ENCODE assay signal across 38 cellular contexts in the genomic region with DNA sequence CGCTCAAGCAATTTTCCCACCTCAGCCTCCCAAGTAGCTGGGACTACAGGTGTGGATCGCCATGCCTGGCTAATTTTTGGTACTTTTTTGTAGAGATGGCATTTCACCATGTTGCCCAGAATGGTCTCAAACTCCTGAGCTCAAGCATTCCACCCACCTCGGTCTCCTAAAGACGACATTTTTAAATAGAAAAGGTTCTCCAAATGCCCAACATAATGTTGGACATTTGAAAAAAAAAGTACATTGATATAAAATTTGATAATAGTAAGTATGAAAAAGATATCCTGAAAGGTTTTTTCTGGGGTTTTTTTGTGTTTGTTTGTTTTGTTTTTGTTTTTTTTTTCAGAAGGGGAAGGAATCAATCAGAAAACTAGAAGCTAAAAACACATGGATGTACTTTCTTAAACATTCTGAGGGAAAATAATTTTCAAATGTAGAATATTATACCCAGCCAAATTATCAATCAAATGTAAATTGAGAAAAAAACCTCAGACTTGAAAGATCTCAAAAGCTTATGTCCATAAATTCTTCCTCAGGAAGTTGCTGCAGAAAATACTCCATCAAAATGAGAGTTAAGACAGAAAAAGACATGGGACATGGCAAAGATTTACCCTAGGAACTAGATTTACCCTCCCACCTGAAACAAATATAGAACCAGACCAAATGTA. TPM values are rescaled to one million over a fixed set of nuclear protein-coding genes. Genes with fewer than 3 reads are reported as not detected.
"Had no signal": no experiment of that assay in that cellular context is flagged by ENCODE, and none has a peak within 500 bp of the region (broad histone marks: within the 10 kb centered on the region; RNA-seq: fewer than 3 reads in every experiment).

No MANE protein-coding gene starts in this region.

- H3K27me3 Mint-ChIP-seq: activated B cell treated with CpG ODN at 0.5 μM for 24 hours; activated CD4-positive, alpha-beta memory T cell treated with anti-CD3 and anti-CD28 coated beads, Interleukin-2, amount 10 ng/mL, durations not matched to agents 7 days and 5 days; activated CD4-positive, alpha-beta T cell treated with anti-CD3 and anti-CD28 coated beads, Interleukin-2, amount 10 ng/mL, durations not matched to agents 24 days and 14 days; activated CD8-positive, alpha-beta memory T cell treated with anti-CD3 and anti-CD28 coated beads, Interleukin-2, amount 10 ng/mL, durations not matched to agents 7 days and 5 days; activated naive CD4-positive, alpha-beta T cell treated with anti-CD3 and anti-CD28 coated beads, Interleukin-2, amount 10 ng/mL, durations not matched to agents 7 days and 5 days; central memory CD8-positive, alpha-beta T cell had no signal

- H3K36me3 ChIP-seq: ascending aorta, cardiac muscle cell had no signal

- ATAC-seq: activated CD8-positive, alpha-beta memory T cell treated with anti-CD3 and anti-CD28 coated beads, Interleukin-2, amount 10 ng/mL, durations not matched to agents 7 days and 5 days; activated CD8-positive, alpha-beta T cell treated with anti-CD3 and anti-CD28 coated beads, Interleukin-2, amount 10 ng/mL, durations not matched to agents 7 days and 5 days; activated naive CD8-positive, alpha-beta T cell treated with anti-CD3 and anti-CD28 coated beads, Interleukin-2, amount 50 U/mL, for 24 hours had no signal

- DNase-seq: activated B cell treated with CpG ODN at 0.5 μM for 24 hours; activated CD4-positive, alpha-beta memory T cell treated with anti-CD3 and anti-CD28 coated beads, Interleukin-2, amount 10 ng/mL, durations not matched to agents 7 days and 5 days; activated CD4-positive, alpha-beta T cell treated with anti-CD3 and anti-CD28 coated beads for 4 hours; activated CD4-positive, alpha-beta T cell treated with anti-CD3 and anti-CD28 coated beads, Interleukin-2, amount 10 ng/mL, durations not matched to agents 24 days and 14 days; activated CD4-positive, alpha-beta T cell treated with anti-CD3 and anti-CD28 coated beads, Interleukin-2, amount 50 U/mL, for 1 hour; activated CD4-positive, alpha-beta T cell treated with anti-CD3 and anti-CD28 coated beads, Interleukin-2, amount 50 U/mL, for 4 hours; activated CD4-positive, CD25-positive, alpha-beta regulatory T cell treated with anti-CD3 and anti-CD28 coated beads, Interleukin-2, amount 50 U/mL, for 72 hours; activated CD8-positive, alpha-beta memory T cell treated with anti-CD3 and anti-CD28 coated beads for 24 hours; activated CD8-positive, alpha-beta memory T cell treated with anti-CD3 and anti-CD28 coated beads, Interleukin-2, amount 10 ng/mL, durations not matched to agents 7 days and 5 days; activated CD8-positive, alpha-beta memory T cell treated with anti-CD3 and anti-CD28 coated beads, Interleukin-2, amount 50 U/mL, for 48 hours; activated CD8-positive, alpha-beta T cell treated with anti-CD3 and anti-CD28 coated beads, Interleukin-2, amount 10 ng/mL, durations not matched to agents 7 days and 5 days; activated effector memory CD4-positive, alpha-beta T cell treated with Interleukin-2 at 50 U/mL for 16 hours; activated gamma-delta T cell; activated naive CD4-positive, alpha-beta T cell treated with anti-CD3 and anti-CD28 coated beads, Interleukin-2, amount 10 ng/mL, durations not matched to agents 7 days and 5 days; activated naive CD4-positive, alpha-beta T cell treated with Interleukin-2 at 50 U/mL for 16 hours; activated naive CD8-positive, alpha-beta T cell treated with anti-CD3 and anti-CD28 coated beads, Interleukin-2, amount 10 ng/mL, durations not matched to agents 7 days and 5 days; activated naive CD8-positive, alpha-beta T cell treated with anti-CD3 and anti-CD28 coated beads, Interleukin-2, amount 50 U/mL, for 24 hours; activated T-cell treated with anti-CD3 and anti-CD28 coated beads, Interleukin-2, amount 50 U/mL, for 24 hours; activated T-cell treated with anti-CD3 and anti-CD28 coated beads, Interleukin-2, amount 50 U/mL, for 48 hours; amygdala; anterior cingulate cortex; caudate nucleus; cerebellar nuclear complex; T-helper 1 cell; T-helper 2 cell; T-helper 9 cell had no signal

- H3K27ac ChIP-seq: ascending aorta, cardiac muscle cell, VCaP had no signal

- H3K27ac Mint-ChIP-seq: activated B cell treated with CpG ODN at 0.5 μM for 24 hours; activated CD4-positive, alpha-beta memory T cell treated with anti-CD3 and anti-CD28 coated beads, Interleukin-2, amount 10 ng/mL, durations not matched to agents 7 days and 5 days; activated CD4-positive, alpha-beta T cell treated with anti-CD3 and anti-CD28 coated beads, Interleukin-2, amount 10 ng/mL, durations not matched to agents 24 days and 14 days; activated CD8-positive, alpha-beta memory T cell treated with anti-CD3 and anti-CD28 coated beads, Interleukin-2, amount 10 ng/mL, durations not matched to agents 7 days and 5 days; activated CD8-positive, alpha-beta T cell treated with anti-CD3 and anti-CD28 coated beads, Interleukin-2, amount 10 ng/mL, durations not matched to agents 7 days and 5 days; activated naive CD4-positive, alpha-beta T cell treated with anti-CD3 and anti-CD28 coated beads, Interleukin-2, amount 10 ng/mL, durations not matched to agents 7 days and 5 days; activated naive CD4-positive, alpha-beta T cell treated with anti-CD3 and anti-CD28 coated beads, Interleukin-2, amount 50 U/mL, for 24 hours; activated naive CD8-positive, alpha-beta T cell; activated naive CD8-positive, alpha-beta T cell treated with anti-CD3 and anti-CD28 coated beads, Interleukin-2, amount 10 ng/mL, durations not matched to agents 7 days and 5 days; activated naive CD8-positive, alpha-beta T cell treated with anti-CD3 and anti-CD28 coated beads, Interleukin-2, amount 50 U/mL, for 24 hours; activated T-cell treated with anti-CD3 and anti-CD28 coated beads, Interleukin-2, amount 50 U/mL, for 24 hours; activated T-helper 2 cell treated with anti-CD3 and anti-CD28 coated beads, Interferon-gamma antibody, Interleukin-2, Interleukin-4, amounts not matched to agents 10 μg/mL and 5 μg/mL and 100 μg/mL, durations not matched to agents 14 hours and 24 hours and 36 hours; brain; T-helper 1 cell treated with Interleukin-12 subunit alpha and Interleukin-12 subunit beta and Interleukin-4 antibody, amounts not matched to agents 30 μg/mL and 1 μg/mL, for 36 hours; T-helper 2 cell treated with Interferon-gamma antibody and Interleukin-4, amounts not matched to agents 5 μg/mL and 100 μg/mL, for 36 hours had no signal

- H3K9me3 Mint-ChIP-seq: activated T-cell treated with anti-CD3 and anti-CD28 coated beads, Interleukin-2, amount 50 U/mL, for 24 hours; T-helper 1 cell treated with Interleukin-12 subunit alpha and Interleukin-12 subunit beta and Interleukin-4 antibody, amounts not matched to agents 30 μg/mL and 1 μg/mL, for 36 hours had no signal

- H3K27me3 ChIP-seq: ascending aorta, cardiac muscle cell had no signal

- H3K4me1 Mint-ChIP-seq: activated B cell treated with CpG ODN at 0.5 μM for 24 hours; activated CD4-positive, alpha-beta memory T cell treated with anti-CD3 and anti-CD28 coated beads, Interleukin-2, amount 10 ng/mL, durations not matched to agents 7 days and 5 days; activated CD4-positive, alpha-beta T cell treated with anti-CD3 and anti-CD28 coated beads, Interleukin-2, amount 10 ng/mL, durations not matched to agents 24 days and 14 days; activated CD8-positive, alpha-beta memory T cell treated with anti-CD3 and anti-CD28 coated beads, Interleukin-2, amount 10 ng/mL, durations not matched to agents 7 days and 5 days; activated naive CD4-positive, alpha-beta T cell treated with anti-CD3 and anti-CD28 coated beads, Interleukin-2, amount 10 ng/mL, durations not matched to agents 7 days and 5 days; activated naive CD4-positive, alpha-beta T cell treated with anti-CD3 and anti-CD28 coated beads, Interleukin-2, amount 50 U/mL, for 24 hours; activated naive CD8-positive, alpha-beta T cell treated with anti-CD3 and anti-CD28 coated beads, Interleukin-2, amount 10 ng/mL, durations not matched to agents 7 days and 5 days; activated naive CD8-positive, alpha-beta T cell treated with anti-CD3 and anti-CD28 coated beads, Interleukin-2, amount 50 U/mL, for 24 hours; central memory CD8-positive, alpha-beta T cell had no signal

- FAIRE-seq: bronchial epithelial cell, TTC549 had no signal

- H3K4me3 ChIP-seq: ascending aorta, cardiac muscle cell had no signal

- H3K36me3 Mint-ChIP-seq: activated CD8-positive, alpha-beta memory T cell treated with anti-CD3 and anti-CD28 coated beads, Interleukin-2, amount 10 ng/mL, durations not matched to agents 7 days and 5 days; activated naive CD4-positive, alpha-beta T cell treated with anti-CD3 and anti-CD28 coated beads, Interleukin-2, amount 10 ng/mL, durations not matched to agents 7 days and 5 days; activated naive CD4-positive, alpha-beta T cell treated with anti-CD3 and anti-CD28 coated beads, Interleukin-2, amount 50 U/mL, for 24 hours; activated naive CD8-positive, alpha-beta T cell; activated naive CD8-positive, alpha-beta T cell treated with anti-CD3 and anti-CD28 coated beads, Interleukin-2, amount 10 ng/mL, durations not matched to agents 7 days and 5 days; brain had no signal

- H3K4me1 ChIP-seq: ascending aorta had no signal

- H3K4me3 Mint-ChIP-seq: activated B cell treated with CpG ODN at 0.5 μM for 24 hours; activated CD4-positive, alpha-beta memory T cell treated with anti-CD3 and anti-CD28 coated beads, Interleukin-2, amount 10 ng/mL, durations not matched to agents 7 days and 5 days; activated CD4-positive, alpha-beta T cell treated with anti-CD3 and anti-CD28 coated beads, Interleukin-2, amount 10 ng/mL, durations not matched to agents 24 days and 14 days; activated CD8-positive, alpha-beta memory T cell treated with anti-CD3 and anti-CD28 coated beads, Interleukin-2, amount 10 ng/mL, durations not matched to agents 7 days and 5 days; activated CD8-positive, alpha-beta T cell treated with anti-CD3 and anti-CD28 coated beads, Interleukin-2, amount 10 ng/mL, durations not matched to agents 7 days and 5 days; activated naive CD4-positive, alpha-beta T cell treated with anti-CD3 and anti-CD28 coated beads, Interleukin-2, amount 10 ng/mL, durations not matched to agents 7 days and 5 days; activated naive CD4-positive, alpha-beta T cell treated with anti-CD3 and anti-CD28 coated beads, Interleukin-2, amount 50 U/mL, for 24 hours; activated naive CD8-positive, alpha-beta T cell; activated naive CD8-positive, alpha-beta T cell treated with anti-CD3 and anti-CD28 coated beads, Interleukin-2, amount 10 ng/mL, durations not matched to agents 7 days and 5 days; activated naive CD8-positive, alpha-beta T cell treated with anti-CD3 and anti-CD28 coated beads, Interleukin-2, amount 50 U/mL, for 24 hours; activated T-cell treated with anti-CD3 and anti-CD28 coated beads, Interleukin-2, amount 50 U/mL, for 24 hours; brain; central memory CD8-positive, alpha-beta T cell; T-helper 1 cell treated with Interleukin-12 subunit alpha and Interleukin-12 subunit beta and Interleukin-4 antibody, amounts not matched to agents 30 μg/mL and 1 μg/mL, for 36 hours; T-helper 2 cell treated with Interferon-gamma antibody and Interleukin-4, amounts not matched to agents 5 μg/mL and 100 μg/mL, for 36 hours had no signal

RNA-seq across cellular contexts. Expression of gene MYCN, which starts 42.8 kb away (rescaled TPM):
- total RNA-seq: activated B cell treated with CpG ODN at 0.5 μM for 24 hours; activated CD4-positive, alpha-beta memory T cell treated with anti-CD3 and anti-CD28 coated beads, Interleukin-2, amount 10 ng/mL, durations not matched to agents 7 days and 5 days; activated CD4-positive, alpha-beta T cell treated with anti-CD3 and anti-CD28 coated beads, Interleukin-2, amount 10 ng/mL, durations not matched to agents 24 days and 14 days; activated CD8-positive, alpha-beta memory T cell treated with anti-CD3 and anti-CD28 coated beads, Interleukin-2, amount 10 ng/mL, durations not matched to agents 7 days and 5 days; activated CD8-positive, alpha-beta T cell treated with anti-CD3 and anti-CD28 coated beads, Interleukin-2, amount 10 ng/mL, durations not matched to agents 7 days and 5 days; activated naive CD8-positive, alpha-beta T cell treated with anti-CD3 and anti-CD28 coated beads, Interleukin-2, amount 10 ng/mL, durations not matched to agents 7 days and 5 days; activated T-helper 2 cell treated with anti-CD3 and anti-CD28 coated beads, Interferon-gamma antibody, Interleukin-2, Interleukin-4, amounts not matched to agents 10 μg/mL and 5 μg/mL and 100 μg/mL, durations not matched to agents 14 hours and 24 hours and 36 hours; ascending aorta; bronchial epithelial cell had no signal
